Comparison of ENCODE assay signal across 9 cellular contexts in genomic region chrX:13014111-13015094, GRCh38. TPM values are rescaled to one million over a fixed set of nuclear protein-coding genes. Genes with fewer than 3 reads are reported as not detected.
DNase-seq lines count a peak whose midpoint lies in the region; ATAC-seq and TF ChIP-seq lines count a peak whose summit lies in the region.
"Had no signal": no experiment of that assay in that cellular context is flagged by ENCODE, and none has a peak within 500 bp of the region (broad histone marks: within the 10 kb centered on the region; RNA-seq: fewer than 3 reads in every experiment).

No MANE protein-coding gene starts in this region.

- CTCF ChIA-PET in activated CD8-positive, alpha-beta memory T cell treated with anti-CD3 and anti-CD28 coated beads, Interleukin-2, amount 10 ng/mL, durations not matched to agents 7 days and 5 days (lab: Charles Lee): interaction anchor here (0.8 to 2.5 kb wide), 6 partner anchors 9 to 474 kb away, joined by 3 to 6 read pairs (median 3); no protein-coding TSS in a partner anchor

- H3K9me3 Mint-ChIP-seq in activated CD8-positive, alpha-beta memory T cell treated with anti-CD3 and anti-CD28 coated beads, Interleukin-2, amount 10 ng/mL, durations not matched to agents 7 days and 5 days (ENCODE audit: low read depth): no peaks in the 10 kb centered on the region
- no peaks in the 10 kb centered on the region for H3K9me3 Mint-ChIP-seq in activated naive CD4-positive, alpha-beta T cell treated with anti-CD3 and anti-CD28 coated beads, Interleukin-2, amount 50 U/mL, for 72 hours
- no peaks in the 10 kb centered on the region for H3K9me3 Mint-ChIP-seq in stimulated activated memory B cell treated with anti-CD40 and anti-IgM and Interleukin-4, amounts not matched to agents 10 μg/mL and 1 μg/mL and 100 μg/mL, for 72 hours
- H3K9me3 Mint-ChIP-seq in osteocyte (ENCODE audit: unreplicated experiment): peaks cover 7% of the 10 kb centered on the region

- peaks cover 52% of the 10 kb centered on the region for H3K4me1 Mint-ChIP-seq in activated CD8-positive, alpha-beta memory T cell treated with anti-CD3 and anti-CD28 coated beads, Interleukin-2, amount 10 ng/mL, durations not matched to agents 7 days and 5 days
- H3K4me1 Mint-ChIP-seq in stimulated activated memory B cell treated with anti-CD40 and anti-IgM and Interleukin-4, amounts not matched to agents 10 μg/mL and 1 μg/mL and 100 μg/mL, for 72 hours: peaks cover 39% of the 10 kb centered on the region
- H3K4me1 Mint-ChIP-seq in osteocyte (ENCODE audit: unreplicated experiment): peaks cover 26% of the 10 kb centered on the region

- H3K27ac Mint-ChIP-seq in activated CD8-positive, alpha-beta memory T cell treated with anti-CD3 and anti-CD28 coated beads, Interleukin-2, amount 10 ng/mL, durations not matched to agents 7 days and 5 days: peak overlapping the region; percentile 93
- H3K27ac Mint-ChIP-seq in activated naive CD4-positive, alpha-beta T cell treated with anti-CD3 and anti-CD28 coated beads, Interleukin-2, amount 50 U/mL, for 72 hours: peak overlapping the region; percentile 77 to 87
- peak overlapping the region; percentile 94 for H3K27ac Mint-ChIP-seq in stimulated activated memory B cell treated with anti-CD40 and anti-IgM and Interleukin-4, amounts not matched to agents 10 μg/mL and 1 μg/mL and 100 μg/mL, for 72 hours
- H3K27ac Mint-ChIP-seq in osteocyte (ENCODE audit: unreplicated experiment): no peak overlapping the region

- ATAC-seq in activated CD8-positive, alpha-beta memory T cell treated with anti-CD3 and anti-CD28 coated beads, Interleukin-2, amount 10 ng/mL, durations not matched to agents 7 days and 5 days: peak; percentile 31
- peak; percentile 24 for ATAC-seq in HG03064 (IDR thresholded peaks at IDR 0.05; ENCODE audit: low read depth, unreplicated experiment)
- peak; percentile 39 for ATAC-seq in activated naive CD4-positive, alpha-beta T cell treated with anti-CD3 and anti-CD28 coated beads, Interleukin-2, amount 50 U/mL, for 72 hours
- peak; percentile 61 for ATAC-seq in stimulated activated memory B cell treated with anti-CD40 and anti-IgM and Interleukin-4, amounts not matched to agents 10 μg/mL and 1 μg/mL and 100 μg/mL, for 72 hours

- H3K4me3 Mint-ChIP-seq in activated CD8-positive, alpha-beta memory T cell treated with anti-CD3 and anti-CD28 coated beads, Interleukin-2, amount 10 ng/mL, durations not matched to agents 7 days and 5 days: peak overlapping the region; percentile 18
- H3K4me3 Mint-ChIP-seq in stimulated activated memory B cell treated with anti-CD40 and anti-IgM and Interleukin-4, amounts not matched to agents 10 μg/mL and 1 μg/mL and 100 μg/mL, for 72 hours: no peak overlapping the region
- H3K4me3 Mint-ChIP-seq in osteocyte (ENCODE audit: unreplicated experiment): no peak overlapping the region

- H3K36me3 Mint-ChIP-seq in activated CD8-positive, alpha-beta memory T cell treated with anti-CD3 and anti-CD28 coated beads, Interleukin-2, amount 10 ng/mL, durations not matched to agents 7 days and 5 days: peaks cover 3% of the 10 kb centered on the region
- peaks cover 6 to 21% of the 10 kb centered on the region in 2 donors for H3K36me3 Mint-ChIP-seq in activated naive CD4-positive, alpha-beta T cell treated with anti-CD3 and anti-CD28 coated beads, Interleukin-2, amount 50 U/mL, for 72 hours
- no peaks in the 10 kb centered on the region for H3K36me3 Mint-ChIP-seq in stimulated activated memory B cell treated with anti-CD40 and anti-IgM and Interleukin-4, amounts not matched to agents 10 μg/mL and 1 μg/mL and 100 μg/mL, for 72 hours
- no peaks in the 10 kb centered on the region for H3K36me3 Mint-ChIP-seq in osteocyte (ENCODE audit: unreplicated experiment)

- no peak for TF ChIP-seq CTCF in osteocyte (IDR thresholded peaks at IDR 0.05)

- no peaks in the 10 kb centered on the region for H3K27me3 Mint-ChIP-seq in activated CD8-positive, alpha-beta memory T cell treated with anti-CD3 and anti-CD28 coated beads, Interleukin-2, amount 10 ng/mL, durations not matched to agents 7 days and 5 days
- no peaks in the 10 kb centered on the region for H3K27me3 Mint-ChIP-seq in stimulated activated memory B cell treated with anti-CD40 and anti-IgM and Interleukin-4, amounts not matched to agents 10 μg/mL and 1 μg/mL and 100 μg/mL, for 72 hours
- no peaks in the 10 kb centered on the region for H3K27me3 Mint-ChIP-seq in osteocyte (ENCODE audit: unreplicated experiment)

- no peak for DNase-seq in activated CD8-positive, alpha-beta memory T cell treated with anti-CD3 and anti-CD28 coated beads, Interleukin-2, amount 10 ng/mL, durations not matched to agents 7 days and 5 days
- no peak for DNase-seq in activated CD8-positive, alpha-beta memory T cell treated with anti-CD3 and anti-CD28 coated beads, Interleukin-2, amount 50 U/mL, for 48 hours
- no peak for DNase-seq in activated naive CD4-positive, alpha-beta T cell treated with anti-CD3 and anti-CD28 coated beads, Interleukin-2, amount 50 U/mL, for 72 hours (ENCODE audit: low spot score in 2 of 2)
- DNase-seq in midbrain (lab: John Stamatoyannopoulos, UW) (no peak), osteocyte (ENCODE audit: extremely low spot score, unreplicated experiment) (no peak), cortex of kidney (lab: John Stamatoyannopoulos, UW) (no peak)
- DNase-seq: activated effector memory CD4-positive, alpha-beta T cell treated with Interleukin-2 at 50 U/mL for 16 hours had no signal

RNA-seq across cellular contexts. Expression of gene FAM9C, which starts 30.0 kb away (rescaled TPM):
- not detected for total RNA-seq in activated CD8-positive, alpha-beta memory T cell treated with anti-CD3 and anti-CD28 coated beads, Interleukin-2, amount 10 ng/mL, durations not matched to agents 7 days and 5 days
- under 1 TPM in 1 of 2 donors, not detected in 1; 0.41 TPM for total RNA-seq in activated naive CD4-positive, alpha-beta T cell treated with anti-CD3 and anti-CD28 coated beads, Interleukin-2, amount 50 U/mL, for 72 hours
- not detected in 2 replicates for total RNA-seq in osteocyte

RNA-seq across cellular contexts. Expression of gene TMSB4X, which starts 39.5 kb away (rescaled TPM):
- total RNA-seq in activated CD8-positive, alpha-beta memory T cell treated with anti-CD3 and anti-CD28 coated beads, Interleukin-2, amount 10 ng/mL, durations not matched to agents 7 days and 5 days: 1,000 to 10,000 TPM; 6,072 to 7,639 TPM
- total RNA-seq in activated naive CD4-positive, alpha-beta T cell treated with anti-CD3 and anti-CD28 coated beads, Interleukin-2, amount 50 U/mL, for 72 hours: over 10,000 TPM in 1 of 2 donors, 1,000 to 10,000 TPM in 1; 8,550 to 11,762 TPM
- total RNA-seq in osteocyte: 2,830 and 2,924 TPM in 2 replicates
